In genomic region chr11:13602844-13603243, GRCh38 we compare ENCODE assay signal across 21 cellular contexts.
A peak's percentile ranks its signal among the peaks of the same experiment; 100 is the strongest.
DNase-seq lines count a peak whose midpoint lies in the region; ATAC-seq and TF ChIP-seq lines count a peak whose summit lies in the region.
"Had no signal": no experiment of that assay in that cellular context is flagged by ENCODE, and none has a peak within 500 bp of the region (broad histone marks: within the 10 kb centered on the region; RNA-seq: fewer than 3 reads in every experiment).

No MANE protein-coding gene starts in this region.

- no peaks in the 10 kb centered on the region for H3K27me3 Mint-ChIP-seq in neural progenitor cell (ENCODE audit: insufficient read depth, low read depth)

- no TSS peak for BruUV-seq in HCT116 (replicated peaks; lab: Mats Ljungman, UMichigan)

- H3K9ac ChIP-seq in HCT116 (ENCODE audit: low read length) (no peak overlapping the region), neural progenitor cell (no peak overlapping the region)
- H3K9ac ChIP-seq: BLaER1 treated with 17β-estradiol and CSF1 and Interleukin-3, amounts not matched to agents 10 nM and 100 nM had no signal

- H3K79me2 ChIP-seq in HCT116 (ENCODE audit: insufficient read depth, low read length) (no peaks in the 10 kb centered on the region), neural progenitor cell (ENCODE audit: low read depth) (no peaks in the 10 kb centered on the region)

- no peak for TF ChIP-seq POLR2A in HCT116 (IDR thresholded peaks at IDR 0.05; ENCODE audit: borderline replicate concordance, extremely low read depth, insufficient read depth, insufficient read length)

- H3K27me3 ChIP-seq in HCT116 (ENCODE audit: insufficient read depth, low read length) (no peaks in the 10 kb centered on the region), neural progenitor cell (no peaks in the 10 kb centered on the region)
- H3K27me3 ChIP-seq: BLaER1 treated with 17β-estradiol and CSF1 and Interleukin-3, amounts not matched to agents 10 nM and 100 nM; SJCRH30 had no signal

- H3K36me3 ChIP-seq in HCT116 (ENCODE audit: control insufficient read depth in 1 of 2, insufficient read depth in 2 of 2, low read length in 2 of 2) (no peaks in the 10 kb centered on the region), neural progenitor cell (no peaks in the 10 kb centered on the region)
- H3K36me3 ChIP-seq: BLaER1 treated with 17β-estradiol and CSF1 and Interleukin-3, amounts not matched to agents 10 nM and 100 nM; SJCRH30 had no signal

- TF ChIP-seq CTCF in GM12864 (IDR thresholded peaks at IDR 0.05; ENCODE audit: low read depth, low read length, missing control alignments) = peak; percentile 7
- peak in 2 of 3 experiments; percentile 12 to 21; a peak in 1 of 6 replicates for TF ChIP-seq CTCF in HCT116 (IDR thresholded peaks at IDR 0.05 in 2 of 3, conservative IDR thresholded peaks at IDR 0.05 in 1 of 3; ENCODE audit: borderline replicate concordance in 1 of 3, insufficient read depth in 1 of 3, low read depth in 2 of 3, low read length in 2 of 3)
- peak; percentile 10 for TF ChIP-seq CTCF in fibroblast of villous mesenchyme (IDR thresholded peaks at IDR 0.05; ENCODE audit: insufficient read depth, low read depth, low read length)
- peak; percentile 35 for TF ChIP-seq CTCF in neural progenitor cell (IDR thresholded peaks at IDR 0.05)

- H3K9me3 Mint-ChIP-seq in neural progenitor cell = no peaks in the 10 kb centered on the region
- H3K9me3 Mint-ChIP-seq: CD4-positive, alpha-beta memory T cell had no signal

- no peaks in the 10 kb centered on the region for H3K36me3 Mint-ChIP-seq in neural progenitor cell
- H3K36me3 Mint-ChIP-seq: CD4-positive, alpha-beta memory T cell had no signal

- H3K4me1 Mint-ChIP-seq in neural progenitor cell = no peaks in the 10 kb centered on the region

- no peak for TF ChIP-seq RAD21 in HCT116 (IDR thresholded peaks at IDR 0.05; ENCODE audit: low read depth)

- no peak overlapping the region for H2AFZ ChIP-seq in HCT116 (ENCODE audit: low read depth, low read length, poor library complexity, severe bottlenecking)
- H2AFZ ChIP-seq in neural progenitor cell (replicated peaks) = no peak overlapping the region
- H2AFZ ChIP-seq: PC-9 had no signal

- intact Hi-C loops in HCT116 (cut with micrococcal nuclease) = no loop called here

- in situ Hi-C loops in G401 (cut with HindIII; ENCODE audit: low sequenced_read_pairs) = no loop called here

- no peaks in the 10 kb centered on the region for H3F3A ChIP-seq in neural progenitor cell (ENCODE audit: low read depth)

- RAD21 ChIA-PET in HCT116 (lab: Charles Lee; ENCODE audit: low non-redundant PET in 1 of 2, low total read pairs in 2 of 2, uncharacterized antibody in 2 of 2, unreplicated experiment in 2 of 2) = no interaction called here

- H3K27ac Mint-ChIP-seq in neural progenitor cell = no peak overlapping the region
- H3K27ac Mint-ChIP-seq: CD4-positive, alpha-beta memory T cell had no signal

- H3K4me1 ChIP-seq in HCT116 (ENCODE audit: control insufficient read depth in 1 of 2, insufficient read depth in 2 of 2, low read length in 2 of 2) = no peaks in the 10 kb centered on the region
- H3K4me1 ChIP-seq in neural progenitor cell = no peaks in the 10 kb centered on the region
- H3K4me1 ChIP-seq: BLaER1 treated with 17β-estradiol and CSF1 and Interleukin-3, amounts not matched to agents 10 nM and 100 nM; SJCRH30 had no signal

- H3K4me3 Mint-ChIP-seq in neural progenitor cell = no peak overlapping the region
- H3K4me3 Mint-ChIP-seq: CD4-positive, alpha-beta memory T cell had no signal

- no peak for ATAC-seq in HCT116
- ATAC-seq in GM19023 (IDR thresholded peaks at IDR 0.05; ENCODE audit: unreplicated experiment) = no peak
- ATAC-seq: SK-N-SH treated with all-trans-retinoic acid at 6 μM for 48 hours had no signal

- POLR2A ChIA-PET in HCT116 (lab: Charles Lee) = no interaction called here

- no peak for DNase-seq in GM12864 (ENCODE audit: low read depth)
- DNase-seq in HCT116 (ENCODE audit: low read depth, low spot score) = no peak
- no peak for DNase-seq in fibroblast of villous mesenchyme (ENCODE audit: low read depth)
- DNase-seq in neural progenitor cell (ENCODE audit: low spot score) = peak; percentile 8
- no peak for DNase-seq in mesenteric fat pad (ENCODE audit: low spot score)
- DNase-seq in G401 (ENCODE audit: low spot score) = no peak
- DNase-seq: CD4-positive, alpha-beta memory T cell; COR-L47; HCEC 1CT; KG1; NCI-H1048; NCI-H1417; NCI-H1694; NCI-H2081; NCI-H2227 treated with DMSO at 0.1 percent for 48 hours; NCI-H526 treated with DMSO at 0.1 percent for 48 hours; PC-9; SJCRH30 had no signal

- H3K4me3 ChIP-seq in GM12864 (ENCODE audit: low read depth, low read length) (no peak overlapping the region), HCT116 (replicated peaks in 1 of 2; ENCODE audit: low read depth in 1 of 2, low read length in 2 of 2) (no peak overlapping the region), fibroblast of villous mesenchyme (ENCODE audit: low read depth, low read length) (no peak overlapping the region), neural progenitor cell (no peak overlapping the region)
- H3K4me3 ChIP-seq: BLaER1 treated with 17β-estradiol and CSF1 and Interleukin-3, amounts not matched to agents 10 nM and 100 nM; PC-9; SJCRH30 had no signal

- H3K27ac ChIP-seq in HCT116 (ENCODE audit: low read depth, low read length) (no peak overlapping the region), neural progenitor cell (no peak overlapping the region)
- H3K27ac ChIP-seq: BLaER1 treated with 17β-estradiol and CSF1 and Interleukin-3, amounts not matched to agents 10 nM and 100 nM; PC-9; SJCRH30 had no signal

- CTCF ChIA-PET in HCT116 (lab: Charles Lee) = no interaction called here

- H3K9me3 ChIP-seq in HCT116 (ENCODE audit: control insufficient read depth in 1 of 2, insufficient read depth in 1 of 2, low read depth in 1 of 2, low read length in 2 of 2) (no peaks in the 10 kb centered on the region), neural progenitor cell (ENCODE audit: low read depth) (no peaks in the 10 kb centered on the region)
- H3K9me3 ChIP-seq: BLaER1 treated with 17β-estradiol and CSF1 and Interleukin-3, amounts not matched to agents 10 nM and 100 nM; SJCRH30 had no signal

- H3K9me2 ChIP-seq in HCT116 (ENCODE audit: insufficient read depth) = no peaks in the 10 kb centered on the region

- H3K4me2 ChIP-seq in HCT116 (ENCODE audit: low read length) = no peak overlapping the region
- H3K4me2 ChIP-seq in neural progenitor cell = no peak overlapping the region
- H3K4me2 ChIP-seq: BLaER1 treated with 17β-estradiol and CSF1 and Interleukin-3, amounts not matched to agents 10 nM and 100 nM; PC-9 had no signal

- H4K20me1 ChIP-seq in HCT116 (ENCODE audit: insufficient read depth) (no peaks in the 10 kb centered on the region), neural progenitor cell (ENCODE audit: low read depth) (no peaks in the 10 kb centered on the region)
- H4K20me1 ChIP-seq: BLaER1 treated with 17β-estradiol and CSF1 and Interleukin-3, amounts not matched to agents 10 nM and 100 nM had no signal

TF ChIP-seq in HCT116, 20 proteins besides CTCF, POLR2A, EP300 and RAD21:
- TF ChIP-seq ZNF274 (IDR thresholded peaks at IDR 0.05; ENCODE audit: low read depth, low read length) (no peak), ATF3 (IDR thresholded peaks at IDR 0.05) (no peak), ELF1 (IDR thresholded peaks at IDR 0.05; ENCODE audit: borderline replicate concordance, low read depth) (no peak), SP1 (IDR thresholded peaks at IDR 0.05; ENCODE audit: low read depth) (no peak), EZH2phosphoT487 (IDR thresholded peaks at IDR 0.05; ENCODE audit: borderline replicate concordance) (no peak), POLR2AphosphoS5 (IDR thresholded peaks at IDR 0.05; ENCODE audit: low read depth, low read length) (no peak), SIN3A (IDR thresholded peaks at IDR 0.05; ENCODE audit: low read depth) (no peak), EGR1 (IDR thresholded peaks at IDR 0.05; ENCODE audit: low read depth) (no peak), TCF7L2 (IDR thresholded peaks at IDR 0.05; ENCODE audit: borderline replicate concordance, extremely low read depth, insufficient read depth, insufficient read length) (no peak), EZH2 (IDR thresholded peaks at IDR 0.05) (no peak), ZFX (IDR thresholded peaks at IDR 0.05) (no peak)
